In the genomic region with DNA sequence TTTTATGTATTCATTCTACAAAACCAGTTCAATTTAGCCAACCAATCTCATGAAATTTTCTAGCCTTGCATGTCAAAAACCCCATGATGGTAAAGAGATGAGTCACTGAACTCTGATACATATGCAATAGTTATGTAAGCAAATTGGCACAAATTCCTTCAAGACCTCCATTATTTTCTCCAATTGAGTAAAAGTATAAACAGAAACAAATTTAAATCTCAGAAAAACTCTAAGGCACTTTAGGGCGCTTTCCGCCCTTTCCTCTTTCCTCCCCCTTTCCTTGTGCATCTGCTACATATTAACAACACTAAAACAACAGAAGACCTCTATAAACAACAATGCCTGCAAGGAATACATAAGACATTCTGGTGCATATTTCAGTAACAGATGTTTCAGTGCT, we compare ENCODE assay signal across 18 cellular contexts. TPM values are rescaled to one million over a fixed set of nuclear protein-coding genes. Genes with fewer than 3 reads are reported as not detected.
DNase-seq lines count a peak whose midpoint lies in the region; ATAC-seq, FAIRE-seq and TF ChIP-seq lines count a peak whose summit lies in the region.
"Had no signal": no experiment of that assay in that cellular context is flagged by ENCODE, and none has a peak within 500 bp of the region (broad histone marks: within the 10 kb centered on the region; RNA-seq: fewer than 3 reads in every experiment).

No MANE protein-coding gene starts in this region.

- TF ChIP-seq POLR2A in K562 (conservative IDR thresholded peaks at IDR 0.05) (no peak), GM12891 (IDR thresholded peaks at IDR 0.05; ENCODE audit: low read depth, low read length) (no peak)

- no peak for TF ChIP-seq RAD21 in K562 (CRISPR knock-in tag; conservative IDR thresholded peaks at IDR 0.05 in 1 of 2, IDR thresholded peaks at IDR 0.05 in 1 of 2)

- DNase-seq in AG08395 (ENCODE audit: low spot score) (peak; percentile 28), K562 (ENCODE audit: extremely low read depth in 1 of 4, low spot score in 3 of 4) (no peak), fibroblast of villous mesenchyme (ENCODE audit: low read depth) (peak; percentile 65), GM12891 (ENCODE audit: insufficient read length, low spot score) (no peak), GDM1 (lab: John Stamatoyannopoulos, UW) (no peak), NCI-H446 treated with DMSO at 0.1 percent for 48 hours (lab: John Stamatoyannopoulos, UW) (no peak)
- no peak for DNase-seq in stimulated activated CD4-positive, alpha-beta T cell treated with anti-CD3 and anti-CD28 coated beads, Interleukin-4, amount 100 ng/mL, for 1 hour
- DNase-seq: activated CD8-positive, alpha-beta T cell treated with anti-CD3 and anti-CD28 coated beads, Interleukin-2, amount 10 ng/mL, durations not matched to agents 7 days and 5 days; COR-L47; left ventricle myocardium inferior; pancreas; stimulated activated naive CD4-positive, alpha-beta T cell; SW 1271 had no signal

- no peak for TF ChIP-seq EP300 in K562 (IDR thresholded peaks at IDR 0.05; ENCODE audit: low read length)

- no peak overlapping the region for H3K9ac ChIP-seq in HUES48 (ENCODE audit: low read depth, low read length)
- H3K9ac ChIP-seq in K562 (ENCODE audit: insufficient read depth in 1 of 2, low read depth in 2 of 2, low read length in 2 of 2): no peak overlapping the region
- H3K9ac ChIP-seq: KMS-11 had no signal

- H4K20me1 ChIP-seq in K562 (replicated peaks; ENCODE audit: control insufficient read depth, insufficient read depth, low read length): no peaks in the 10 kb centered on the region

- H3K36me3 ChIP-seq in HUES48 (ENCODE audit: control insufficient read depth, insufficient read depth, low read length) (no peaks in the 10 kb centered on the region), K562 (ENCODE audit: control insufficient read depth, insufficient read depth, low read length) (no peaks in the 10 kb centered on the region)
- H3K36me3 ChIP-seq: left ventricle myocardium inferior, pancreas had no signal

- H3K9me3 ChIP-seq in HUES48 (ENCODE audit: control insufficient read depth, insufficient read depth, low read length): no peaks in the 10 kb centered on the region
- H3K9me3 ChIP-seq in K562 (replicated peaks; ENCODE audit: control insufficient read depth, insufficient read depth, low read depth, low read length): no peaks in the 10 kb centered on the region
- H3K9me3 ChIP-seq: left ventricle myocardium inferior, pancreas had no signal

- no peak for ATAC-seq in K562
- ATAC-seq: activated CD8-positive, alpha-beta T cell treated with anti-CD3 and anti-CD28 coated beads, Interleukin-2, amount 10 ng/mL, durations not matched to agents 7 days and 5 days; pancreas had no signal

- H3K79me2 ChIP-seq in K562 (ENCODE audit: control insufficient read depth, insufficient read depth, low read length): peaks cover 61% of the 10 kb centered on the region

- BruUV-seq in K562 (replicated peaks; lab: Mats Ljungman, UMichigan): no TSS peak

- H3K4me2 ChIP-seq in K562 (ENCODE audit: insufficient read depth, low read length): no peak overlapping the region
- H3K4me2 ChIP-seq: KMS-11 had no signal

- POLR2A ChIA-PET in K562 (lab: Yijun Ruan, JAX): interaction anchor here (1.0 kb wide), 1 partner anchor 32 kb away, joined by 3 read pairs; no protein-coding TSS in a partner anchor

- TF ChIP-seq CTCF in K562 (IDR thresholded peaks at IDR 0.05 in 2 of 3, conservative IDR thresholded peaks at IDR 0.05 in 1 of 3; ENCODE audit: insufficient read depth in 2 of 3, low read depth in 1 of 3, low read length in 3 of 3) (no peak), fibroblast of villous mesenchyme (IDR thresholded peaks at IDR 0.05; ENCODE audit: insufficient read depth, low read depth, low read length) (no peak)

- H3K27ac ChIP-seq in HUES48 (ENCODE audit: low read depth, low read length) (peak overlapping the region; percentile 52), K562 (ENCODE audit: extremely low read depth, low read depth, low read length) (no peak overlapping the region)
- H3K27ac ChIP-seq: KMS-11, left ventricle myocardium inferior, pancreas had no signal

- WGBS in K562 (ENCODE audit: insufficient coverage, low coverage, missing lambda C conversion rate): 94% methylated on average over 2 of the region's 2 CpGs

- no peak overlapping the region for H2AFZ ChIP-seq in K562 (ENCODE audit: low read depth, low read length)

- peak overlapping the region; percentile 63 for H3K4me3 ChIP-seq in HUES48 (ENCODE audit: low read depth, low read length)
- H3K4me3 ChIP-seq in K562: no peak overlapping the region
- H3K4me3 ChIP-seq in fibroblast of villous mesenchyme (ENCODE audit: low read depth, low read length): no peak overlapping the region
- H3K4me3 ChIP-seq: left ventricle myocardium inferior, pancreas had no signal

- in situ Hi-C loops in K562 (cut with MboI): no loop called here

- CTCF ChIA-PET in K562 (lab: Yijun Ruan, JAX; ENCODE audit: low intra/inter-chr PET ratio): no interaction called here

- H3K9me1 ChIP-seq in K562 (ENCODE audit: control insufficient read depth, insufficient read depth, low read length): no peaks in the 10 kb centered on the region

- intact Hi-C loops in K562 (cut with micrococcal nuclease): no loop called here

- H3K4me1 ChIP-seq in HUES48 (ENCODE audit: control insufficient read depth, insufficient read depth, low read length) (peaks cover 45% of the 10 kb centered on the region), K562 (replicated peaks in 1 of 2; ENCODE audit: control insufficient read depth in 2 of 2, insufficient read depth in 2 of 2, low read length in 2 of 2) (peaks cover 14 to 17% of the 10 kb centered on the region in 2 experiments)

- no peaks in the 10 kb centered on the region for H3K27me3 ChIP-seq in HUES48 (ENCODE audit: control insufficient read depth, insufficient read depth, low read length)
- no peaks in the 10 kb centered on the region for H3K27me3 ChIP-seq in K562 (ENCODE audit: control insufficient read depth in 2 of 2, insufficient read depth in 2 of 2, low read length in 2 of 2)
- H3K27me3 ChIP-seq: pancreas had no signal

- FAIRE-seq in K562 (lab: Jason Lieb, UNC) (no peak), GM12891 (lab: Jason Lieb, UNC) (no peak)
- FAIRE-seq: colon, GM18507, pancreas had no signal

TF ChIP-seq in K562, 482 proteins besides CTCF, POLR2A, EP300 and RAD21 (continues in another document):
- TF ChIP-seq ZNF316 (IDR thresholded peaks at IDR 0.05): peak; percentile 37; the same call in 1 of the 2 replicates
- no peak for TF ChIP-seq EWSR1 (IDR thresholded peaks at IDR 0.05; ENCODE audit: borderline replicate concordance, low read depth, partially characterized antibody)
- peak; percentile 76 for TF ChIP-seq ATF3 (IDR thresholded peaks at IDR 0.05)
- TF ChIP-seq ATF3 (CRISPR knock-in tag; conservative IDR thresholded peaks at IDR 0.05): no peak
- TF ChIP-seq CEBPG (CRISPR knock-in tag; IDR thresholded peaks at IDR 0.05): peak; percentile 38; the same call in 1 of the 2 replicates
- TF ChIP-seq CEBPG (tag; conservative IDR thresholded peaks at IDR 0.05 in 1 of 2, IDR thresholded peaks at IDR 0.05 in 1 of 2): peak in 1 of 2 experiments; percentile 74; a peak in 2 of 4 replicates
- peak; percentile 35 to 45; a peak in 1 of 4 replicates for TF ChIP-seq TRIM24 (IDR thresholded peaks at IDR 0.05)

TF ChIP-seq in GM12891, 5 proteins besides CTCF, POLR2A, EP300 and RAD21:
- TF ChIP-seq TAF1 (IDR thresholded peaks at IDR 0.05; ENCODE audit: low read depth, low read length) (no peak), POU2F2 (IDR thresholded peaks at IDR 0.05; ENCODE audit: low read depth, low read length) (no peak), SPI1 (IDR thresholded peaks at IDR 0.05; ENCODE audit: low read depth, low read length) (no peak), PAX5 (IDR thresholded peaks at IDR 0.05; ENCODE audit: insufficient read depth, low read length, severe bottlenecking) (no peak), POLR2AphosphoS5 (IDR thresholded peaks at IDR 0.05; ENCODE audit: low read depth, low read length) (no peak)

RNA-seq across cellular contexts. Expression of gene KIF13A, which starts 48.5 kb away (rescaled TPM):
- total RNA-seq in K562 (2011; cell fraction: chromatin; rRNA removed; ENCODE audit: low replicate concordance): 104 and 140 TPM in 2 replicates
- 46.7 and 52.6 TPM in 2 replicates for total RNA-seq in K562 (2011; cell fraction: nucleolus; rRNA removed)
- total RNA-seq in K562 (2011; cell fraction: nucleoplasm; rRNA removed): 47.2 and 119 TPM in 2 replicates
- total RNA-seq in K562 (2014; rRNA removed): 21.0 and 30.1 TPM in 2 replicates
- total RNA-seq in K562 (2014; rRNA removed; fragmentation: Illumina TruSeq; extraction: Trizol): 37.5 and 39.3 TPM in 2 replicates
- 43.2 and 44.3 TPM in 2 replicates for total RNA-seq in K562 (2015; rRNA removed; fragmentation: Illumina TruSeq; extraction: Trizol)
- 30.1 and 33.8 TPM in 2 replicates for total RNA-seq in K562 (2021)
- 29.5 and 31.8 TPM in 2 replicates for polyA plus RNA-seq in K562 (2011; rRNA removed)
- 15.8 and 22.8 TPM in 2 replicates for polyA plus RNA-seq in K562 (2011; cell fraction: cytosol; rRNA removed)
- polyA plus RNA-seq in K562 (2011; cell fraction: nucleus; rRNA removed): 33.0 and 34.3 TPM in 2 replicates
- 25.3 and 25.9 TPM in 2 replicates for polyA plus RNA-seq in K562 (2012)
- polyA plus RNA-seq in K562 (2014; fragmentation: Illumina TruSeq; extraction: Trizol): 28.2 and 29.7 TPM in 2 replicates
- polyA plus RNA-seq in K562 (2014; fragmentation: Nextera tagmentation; extraction: Ambion mirVana): 1 to 10 TPM; 3.6 to 4.3 TPM
- polyA plus RNA-seq in K562 (2014; rRNA removed): 22.5 and 22.6 TPM in 2 replicates
- polyA minus RNA-seq in K562 (2011; rRNA and poly(A)+ RNA removed): 58.2 and 66.9 TPM in 2 replicates
- 27.8 and 31.0 TPM in 2 replicates for polyA minus RNA-seq in K562 (2011; cell fraction: cytosol; rRNA and poly(A)+ RNA removed)
- polyA minus RNA-seq in K562 (2011; cell fraction: nucleus; rRNA and poly(A)+ RNA removed): 52.9 and 92.3 TPM in 2 replicates
- 49.2 and 53.8 TPM in 2 replicates for total RNA-seq in fibroblast of villous mesenchyme
- polyA plus RNA-seq in GM12891 (2012; ENCODE audit: low read depth, missing spikeins): 0.69 TPM
- total RNA-seq: activated CD8-positive, alpha-beta T cell treated with anti-CD3 and anti-CD28 coated beads, Interleukin-2, amount 10 ng/mL, durations not matched to agents 7 days and 5 days; activated T-helper 1 cell treated with anti-CD3 and anti-CD28 coated beads, Interleukin-12 subunit alpha, Interleukin-12 subunit beta, Interleukin-2, Interleukin-4 antibody, amounts not matched to agents 30 ng/mL and 10 ng/mL and 1 ng/mL, durations not matched to agents 14 hours and 24 hours and 36 hours had no signal

Comparison
In these comparisons a context has a peak if more than half of its experiments do, and no peak if none do; other contexts are left out.
1. DNase-seq: peak in AG08395 (single experiment) and fibroblast of villous mesenchyme (single experiment); none in K562 (0 of 4), GM12891 (single experiment), stimulated activated CD4-positive, alpha-beta T cell treated with anti-CD3 and anti-CD28 coated beads, Interleukin-4, amount 100 ng/mL, for 1 hour (single experiment), GDM1 (single experiment) and NCI-H446 treated with DMSO at 0.1 percent for 48 hours (single experiment).